8 cellular contexts compared by ENCODE assay signal in the genomic region with DNA sequence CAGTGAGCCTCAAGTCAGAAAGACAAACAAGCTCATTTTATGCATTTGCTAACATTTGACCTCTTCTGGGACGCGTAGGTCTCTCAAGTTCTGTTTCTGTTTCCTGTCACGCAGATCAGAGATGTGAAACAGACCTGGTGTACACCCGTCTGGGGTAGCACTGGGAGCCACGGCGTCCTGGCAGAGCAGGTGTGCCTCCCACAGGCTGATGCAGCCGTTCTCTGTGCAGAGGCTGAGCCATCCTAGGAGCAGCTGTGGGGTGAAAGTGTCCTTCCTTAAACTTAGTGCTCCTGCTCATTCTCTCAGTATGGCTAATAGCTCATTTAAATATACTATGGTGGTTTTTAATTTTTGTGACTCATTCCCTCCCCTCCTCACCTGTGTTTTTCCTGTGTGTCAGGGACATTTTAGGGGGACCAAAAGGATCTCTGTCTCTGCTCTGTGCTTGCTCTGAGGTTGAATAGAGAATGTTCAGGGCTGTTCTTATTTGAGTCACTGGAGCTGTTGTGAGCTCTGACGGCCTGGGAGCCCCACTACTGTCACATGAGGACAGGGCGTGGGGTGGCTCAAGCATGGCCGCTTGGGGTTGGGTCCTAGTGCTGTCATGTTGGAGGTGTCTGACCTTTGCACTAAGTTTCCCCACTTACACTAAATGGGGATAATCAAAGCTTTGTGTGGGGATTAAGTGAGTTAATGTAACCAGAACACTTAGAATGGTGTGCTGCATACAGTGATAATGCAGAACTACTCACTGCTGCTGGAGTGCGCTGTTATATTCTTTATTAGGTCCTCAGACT. TPM values are rescaled to one million over a fixed set of nuclear protein-coding genes. Genes with fewer than 3 reads are reported as not detected.
DNase-seq lines count a peak whose midpoint lies in the region; ATAC-seq and TF ChIP-seq lines count a peak whose summit lies in the region.

No MANE protein-coding gene starts in this region.

- TF ChIP-seq RAD21 in SK-N-SH (IDR thresholded peaks at IDR 0.05; ENCODE audit: low read length): peak; percentile 52

- H3F3A ChIP-seq in SK-N-SH (replicated peaks; ENCODE audit: insufficient read depth) (peaks cover 10% of the 10 kb centered on the region), GM23248 (ENCODE audit: insufficient read depth) (peaks cover 22% of the 10 kb centered on the region)

- in situ Hi-C loops in GM23248 (cut with MboI): no loop called here

- no peak overlapping the region for H3K9ac ChIP-seq in SK-N-SH
- no peak overlapping the region for H3K9ac ChIP-seq in GM23248

- POLR2A ChIA-PET in SK-N-SH (lab: Yijun Ruan, JAX): interaction anchor here (0.6 kb wide), 1 partner anchor 449 kb away, joined by 5 read pairs; no protein-coding TSS in a partner anchor

- H3K9me2 ChIP-seq in SK-N-SH (no peaks in the 10 kb centered on the region), GM23248 (ENCODE audit: insufficient read depth) (no peaks in the 10 kb centered on the region)

- H3K27me3 ChIP-seq in SK-N-SH (ENCODE audit: insufficient read depth) (no peaks in the 10 kb centered on the region), GM23248 (replicated peaks; ENCODE audit: insufficient read depth) (no peaks in the 10 kb centered on the region)

- WGBS in SK-N-SH (ENCODE audit: low lambda C conversion rate): 77% methylated on average over 11 of the region's 11 CpGs
- WGBS in GM23248 (ENCODE audit: low coverage in 1 of 2, low lambda C conversion rate in 2 of 2, missing lambda C conversion rate in 2 of 2), 2 experiments: 78 to 83% methylated on average over 11 of the region's 11 CpGs

- CTCF ChIA-PET in SK-N-SH (lab: Yijun Ruan, JAX): interaction anchor here (0.9 to 3.4 kb wide), 10 partner anchors 10 to 551 kb away, joined by 3 to 10 read pairs (median 4); a partner anchor contains a TSS

- TF ChIP-seq EP300 in SK-N-SH (IDR thresholded peaks at IDR 0.05; ENCODE audit: borderline replicate concordance in 1 of 2, low read depth in 1 of 2, low read length in 1 of 2): no peak

- H3K79me2 ChIP-seq in SK-N-SH (ENCODE audit: insufficient read depth): peaks cover 92% of the 10 kb centered on the region
- H3K79me2 ChIP-seq in GM23248 (ENCODE audit: insufficient read depth): peaks cover 88% of the 10 kb centered on the region

- TF ChIP-seq CTCF in SK-N-SH (IDR thresholded peaks at IDR 0.05) (no peak), fibroblast of villous mesenchyme (IDR thresholded peaks at IDR 0.05; ENCODE audit: insufficient read depth, low read depth, low read length) (no peak)

- H3K4me1 ChIP-seq in SK-N-SH (ENCODE audit: control insufficient read depth in 1 of 2, insufficient read depth in 2 of 2, low read depth in 1 of 2, low read length in 1 of 2): peaks cover 39 to 70% of the 10 kb centered on the region in 2 experiments
- peaks cover 48% of the 10 kb centered on the region for H3K4me1 ChIP-seq in GM23248 (ENCODE audit: insufficient read depth)

- H4K20me1 ChIP-seq in SK-N-SH (ENCODE audit: insufficient read depth): peaks cover 38% of the 10 kb centered on the region
- peaks cover 2% of the 10 kb centered on the region; the same call in 1 of the 2 replicates for H4K20me1 ChIP-seq in GM23248 (ENCODE audit: insufficient read depth)

- H3K4me2 ChIP-seq in SK-N-SH: no peak overlapping the region
- H3K4me2 ChIP-seq in GM23248 (ENCODE audit: unreplicated experiment): no peak overlapping the region

- H3K27ac ChIP-seq in SK-N-SH (ENCODE audit: low read depth in 2 of 2, low read length in 1 of 2): peak overlapping the region in 1 of 2 experiments; percentile 2; a peak in 1 of 4 replicates
- no peak overlapping the region for H3K27ac ChIP-seq in GM23248

- no peaks in the 10 kb centered on the region for H3K9me3 ChIP-seq in SK-N-SH
- H3K9me3 ChIP-seq in GM23248 (ENCODE audit: low read depth): no peaks in the 10 kb centered on the region

- DNase-seq in SK-N-SH: peak; percentile 60
- DNase-seq in fibroblast of villous mesenchyme (ENCODE audit: low read depth): peak; percentile 84
- peak in 4 of 6 experiments; percentile 13 to 46 (median 32) for DNase-seq in stimulated activated naive CD4-positive, alpha-beta T cell (lab: John Stamatoyannopoulos, UW)
- DNase-seq in GM23248: no peak
- DNase-seq in NCI-H446 (lab: John Stamatoyannopoulos, UW): no peak

- H2AFZ ChIP-seq in SK-N-SH (ENCODE audit: low read depth) (no peak overlapping the region), GM23248 (no peak overlapping the region)

- ATAC-seq in SK-N-SH treated with all-trans-retinoic acid at 6 μM for 48 hours (no peak), HG03060 (IDR thresholded peaks at IDR 0.05; ENCODE audit: low read depth, unreplicated experiment) (peak; percentile 77)
- peak; percentile 91 to 92 for ATAC-seq in activated CD4-positive, CD25-positive, alpha-beta regulatory T cell treated with anti-CD3 and anti-CD28 coated beads, Interleukin-2, amount 50 U/mL, for 24 hours

- H3K36me3 ChIP-seq in SK-N-SH (replicated peaks in 1 of 2; ENCODE audit: control insufficient read depth in 1 of 2, insufficient read depth in 2 of 2, low read length in 1 of 2) (peaks cover 0 to 3% of the 10 kb centered on the region in 2 experiments), GM23248 (ENCODE audit: low read depth) (no peaks in the 10 kb centered on the region)

- H3K4me3 ChIP-seq in SK-N-SH (ENCODE audit: low read depth in 2 of 2, low read length in 1 of 2) (no peak overlapping the region), fibroblast of villous mesenchyme (ENCODE audit: low read depth, low read length) (no peak overlapping the region), GM23248 (no peak overlapping the region)

TF ChIP-seq in SK-N-SH, 30 proteins besides CTCF, POLR2A, EP300 and RAD21 (continues in another document):
- TF ChIP-seq, protein P1, sequence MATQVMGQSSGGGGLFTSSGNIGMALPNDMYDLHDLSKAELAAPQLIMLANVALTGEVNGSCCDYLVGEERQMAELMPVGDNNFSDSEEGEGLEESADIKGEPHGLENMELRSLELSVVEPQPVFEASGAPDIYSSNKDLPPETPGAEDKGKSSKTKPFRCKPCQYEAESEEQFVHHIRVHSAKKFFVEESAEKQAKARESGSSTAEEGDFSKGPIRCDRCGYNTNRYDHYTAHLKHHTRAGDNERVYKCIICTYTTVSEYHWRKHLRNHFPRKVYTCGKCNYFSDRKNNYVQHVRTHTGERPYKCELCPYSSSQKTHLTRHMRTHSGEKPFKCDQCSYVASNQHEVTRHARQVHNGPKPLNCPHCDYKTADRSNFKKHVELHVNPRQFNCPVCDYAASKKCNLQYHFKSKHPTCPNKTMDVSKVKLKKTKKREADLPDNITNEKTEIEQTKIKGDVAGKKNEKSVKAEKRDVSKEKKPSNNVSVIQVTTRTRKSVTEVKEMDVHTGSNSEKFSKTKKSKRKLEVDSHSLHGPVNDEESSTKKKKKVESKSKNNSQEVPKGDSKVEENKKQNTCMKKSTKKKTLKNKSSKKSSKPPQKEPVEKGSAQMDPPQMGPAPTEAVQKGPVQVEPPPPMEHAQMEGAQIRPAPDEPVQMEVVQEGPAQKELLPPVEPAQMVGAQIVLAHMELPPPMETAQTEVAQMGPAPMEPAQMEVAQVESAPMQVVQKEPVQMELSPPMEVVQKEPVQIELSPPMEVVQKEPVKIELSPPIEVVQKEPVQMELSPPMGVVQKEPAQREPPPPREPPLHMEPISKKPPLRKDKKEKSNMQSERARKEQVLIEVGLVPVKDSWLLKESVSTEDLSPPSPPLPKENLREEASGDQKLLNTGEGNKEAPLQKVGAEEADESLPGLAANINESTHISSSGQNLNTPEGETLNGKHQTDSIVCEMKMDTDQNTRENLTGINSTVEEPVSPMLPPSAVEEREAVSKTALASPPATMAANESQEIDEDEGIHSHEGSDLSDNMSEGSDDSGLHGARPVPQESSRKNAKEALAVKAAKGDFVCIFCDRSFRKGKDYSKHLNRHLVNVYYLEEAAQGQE (IDR thresholded peaks at IDR 0.05; ENCODE audit: low read depth, low read length): no peak
- TF ChIP-seq FOXJ3 (CRISPR knock-in tag; IDR thresholded peaks at IDR 0.05) (no peak), CHD2 (IDR thresholded peaks at IDR 0.05; ENCODE audit: low read length, partially characterized antibody) (no peak)

TF ChIP-seq in SK-N-SH treated with all-trans-retinoic acid at 6 μM for 48 hours, 23 proteins besides CTCF, POLR2A, EP300 and RAD21:
- TF ChIP-seq SNAI2 (CRISPR knock-in tag; IDR thresholded peaks at IDR 0.05): no peak
- no peak for TF ChIP-seq ZC3H10 (CRISPR knock-in tag; IDR thresholded peaks at IDR 0.05)
- TF ChIP-seq ZNF8 (CRISPR knock-in tag; IDR thresholded peaks at IDR 0.05): no peak
- TF ChIP-seq PPARA (CRISPR knock-in tag; IDR thresholded peaks at IDR 0.05; ENCODE audit: borderline replicate concordance): no peak
- TF ChIP-seq, protein P2, sequence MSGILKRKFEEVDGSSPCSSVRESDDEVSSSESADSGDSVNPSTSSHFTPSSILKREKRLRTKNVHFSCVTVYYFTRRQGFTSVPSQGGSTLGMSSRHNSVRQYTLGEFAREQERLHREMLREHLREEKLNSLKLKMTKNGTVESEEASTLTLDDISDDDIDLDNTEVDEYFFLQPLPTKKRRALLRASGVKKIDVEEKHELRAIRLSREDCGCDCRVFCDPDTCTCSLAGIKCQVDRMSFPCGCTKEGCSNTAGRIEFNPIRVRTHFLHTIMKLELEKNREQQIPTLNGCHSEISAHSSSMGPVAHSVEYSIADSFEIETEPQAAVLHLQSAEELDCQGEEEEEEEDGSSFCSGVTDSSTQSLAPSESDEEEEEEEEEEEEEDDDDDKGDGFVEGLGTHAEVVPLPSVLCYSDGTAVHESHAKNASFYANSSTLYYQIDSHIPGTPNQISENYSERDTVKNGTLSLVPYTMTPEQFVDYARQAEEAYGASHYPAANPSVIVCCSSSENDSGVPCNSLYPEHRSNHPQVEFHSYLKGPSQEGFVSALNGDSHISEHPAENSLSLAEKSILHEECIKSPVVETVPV (CRISPR knock-in tag; IDR thresholded peaks at IDR 0.05): no peak
- no peak for TF ChIP-seq RARB (CRISPR knock-in tag; IDR thresholded peaks at IDR 0.05)

RNA-seq across cellular contexts. Expression of a gene that starts 43.0 kb away (rescaled TPM):
- 99.8 and 118 TPM in 2 replicates for polyA plus RNA-seq in SK-N-SH (2012; rRNA removed)
- polyA plus RNA-seq in SK-N-SH (2012; cell fraction: cytosol; rRNA removed): 81.8 and 111 TPM in 2 replicates
- polyA plus RNA-seq in SK-N-SH (2012; cell fraction: nucleus; rRNA removed): 93.4 and 117 TPM in 2 replicates
- total RNA-seq in fibroblast of villous mesenchyme: 67.0 and 69.5 TPM in 2 replicates
- total RNA-seq in GM23248 (2014; rRNA removed; shearing (Covaris generic)): 103 and 111 TPM in 2 replicates
- 121 and 124 TPM in 2 replicates for polyA plus RNA-seq in GM23248 (2016; fragmentation: Nextera tagmentation; extraction: Ambion mirVana)

Comparison
In these comparisons a context has a peak if more than half of its experiments do, and no peak if none do; other contexts are left out.
1. DNase-seq: peak in SK-N-SH (single experiment), fibroblast of villous mesenchyme (single experiment) and stimulated activated naive CD4-positive, alpha-beta T cell (4 of 6); none in GM23248 (single experiment) and NCI-H446 (0 of 2).